In genomic region chr11:3655548-3655947, GRCh38 we compare ENCODE assay signal across 24 cellular contexts. TPM values are rescaled to one million over a fixed set of nuclear protein-coding genes. Genes with fewer than 3 reads are reported as not detected.
DNase-seq lines count a peak whose midpoint lies in the region; ATAC-seq and TF ChIP-seq lines count a peak whose summit lies in the region.
"Had no signal": no experiment of that assay in that cellular context is flagged by ENCODE, and none has a peak within 500 bp of the region (broad histone marks: within the 10 kb centered on the region; RNA-seq: fewer than 3 reads in every experiment).

No MANE protein-coding gene starts in this region.

- POLR2A ChIA-PET in WTC11 (lab: Charles Lee): no interaction called here

- no peak overlapping the region for H3K23ac ChIP-seq in mesendoderm (ENCODE audit: low read length)

- no peaks in the 10 kb centered on the region for H3K36me3 ChIP-seq in mesendoderm (ENCODE audit: control insufficient read depth, insufficient read depth, low read length)
- no peaks in the 10 kb centered on the region for H3K36me3 ChIP-seq in brain microvascular endothelial cell (replicated peaks)

- no peak overlapping the region for H4K5ac ChIP-seq in mesendoderm (ENCODE audit: low read length)

- CTCF ChIA-PET in WTC11 (lab: Charles Lee): interaction anchor here (0.7 kb wide), 1 partner anchor 175 kb away, joined by 3 read pairs; no protein-coding TSS in a partner anchor

- no peak overlapping the region for H2BK15ac ChIP-seq in mesendoderm (replicated peaks; ENCODE audit: low read depth)

- H2BK5ac ChIP-seq in mesendoderm (ENCODE audit: low read length): no peak overlapping the region

- peaks cover 8 to 21% of the 10 kb centered on the region in 2 donors for H3K27me3 Mint-ChIP-seq in natural killer cell treated with Interleukin-12 subunit alpha and Interleukin-12 subunit beta and Interleukin-15 and Interleukin-18, amount 100 ng/mL, for 72 hours
- H3K27me3 Mint-ChIP-seq in natural killer cell (ENCODE audit: low read depth in 2 of 2): peaks cover 0 to 14% of the 10 kb centered on the region in 2 donors
- H3K27me3 Mint-ChIP-seq in WTC11 (ENCODE audit: low read depth): peaks cover 5% of the 10 kb centered on the region; the same call in 1 of the 2 replicates

- no peak overlapping the region for H3K27ac Mint-ChIP-seq in natural killer cell treated with Interleukin-12 subunit alpha and Interleukin-12 subunit beta and Interleukin-15 and Interleukin-18, amount 100 ng/mL, for 72 hours
- no peak overlapping the region for H3K27ac Mint-ChIP-seq in natural killer cell
- no peak overlapping the region for H3K27ac Mint-ChIP-seq in WTC11
- H3K27ac Mint-ChIP-seq: CD8-positive, alpha-beta T cell had no signal

- in situ Hi-C loops in brain microvascular endothelial cell (cut with HindIII; ENCODE audit: low pct_ligation_motif_present, low sequenced_read_pairs): no loop called here

- H3K56ac ChIP-seq in mesendoderm (ENCODE audit: low read length): no peak overlapping the region

- WGBS in mesendoderm (ENCODE audit: extremely low coverage, insufficient coverage, low lambda C conversion rate): no CpG with 5 or more reads among the region's 3 CpGs

- H3K4me3 Mint-ChIP-seq in natural killer cell treated with Interleukin-12 subunit alpha and Interleukin-12 subunit beta and Interleukin-15 and Interleukin-18, amount 100 ng/mL, for 72 hours: no peak overlapping the region
- H3K4me3 Mint-ChIP-seq in natural killer cell (no peak overlapping the region), WTC11 (no peak overlapping the region)
- H3K4me3 Mint-ChIP-seq: CD8-positive, alpha-beta T cell had no signal

- no peaks in the 10 kb centered on the region for H3K4me1 Mint-ChIP-seq in natural killer cell treated with Interleukin-12 subunit alpha and Interleukin-12 subunit beta and Interleukin-15 and Interleukin-18, amount 100 ng/mL, for 72 hours (ENCODE audit: low read depth in 2 of 2)
- H3K4me1 Mint-ChIP-seq in natural killer cell: no peaks in the 10 kb centered on the region
- H3K4me1 Mint-ChIP-seq in WTC11: no peaks in the 10 kb centered on the region

- H3K27ac ChIP-seq in mesendoderm (ENCODE audit: low read depth, low read length) (no peak overlapping the region), brain microvascular endothelial cell (no peak overlapping the region)
- H3K27ac ChIP-seq: KMS-11 had no signal

- no peaks in the 10 kb centered on the region for H3K79me2 ChIP-seq in mesendoderm (ENCODE audit: control insufficient read depth, insufficient read depth, low read length)

- H3K4ac ChIP-seq in mesendoderm (ENCODE audit: low read depth, low read length): no peak overlapping the region

- H2BK120ac ChIP-seq in mesendoderm (ENCODE audit: low read depth, low read length): no peak overlapping the region

- H2AK5ac ChIP-seq in mesendoderm (ENCODE audit: low read length): no peak overlapping the region

- H3K4me2 ChIP-seq in mesendoderm (ENCODE audit: low read length): no peak overlapping the region
- H3K4me2 ChIP-seq: KMS-11 had no signal

- H3K9ac ChIP-seq in mesendoderm (ENCODE audit: low read length): no peak overlapping the region
- H3K9ac ChIP-seq: KMS-11 had no signal

- no peak for DNase-seq in natural killer cell treated with Interleukin-12 subunit alpha and Interleukin-12 subunit beta and Interleukin-15 and Interleukin-18, amount 100 ng/mL, for 72 hours (ENCODE audit: low spot score)
- DNase-seq in natural killer cell (no peak), WTC11 (ENCODE audit: low spot score) (no peak), mesendoderm (peak; percentile 16), GM19240 (ENCODE audit: insufficient read length, low spot score) (no peak), brain microvascular endothelial cell (no peak)
- no peak for DNase-seq in activated CD4-positive, alpha-beta T cell treated with anti-CD3 and anti-CD28 coated beads for 48 hours
- DNase-seq: 8988T; AML-193; C1 segment of cervical spinal cord; CD8-positive, alpha-beta T cell; DND-41; MV-4-11; NCI-H1694; NCI-H2081; NCI-H2171 treated with DMSO at 0.1 percent for 48 hours; NCI-H524 treated with DMSO at 0.1 percent for 48 hours; OCI-M1 had no signal

- H3K4me3 ChIP-seq in mesendoderm (ENCODE audit: low read length): no peak overlapping the region
- no peak overlapping the region for H3K4me3 ChIP-seq in brain microvascular endothelial cell (ENCODE audit: low read depth, low read length)

- H4K8ac ChIP-seq in mesendoderm (ENCODE audit: low read depth, low read length): no peak overlapping the region

- no peaks in the 10 kb centered on the region for H3K79me1 ChIP-seq in mesendoderm (ENCODE audit: low read length)

- H3K18ac ChIP-seq in mesendoderm (ENCODE audit: low read length): no peak overlapping the region

- no peak for TF ChIP-seq CTCF in natural killer cell (IDR thresholded peaks at IDR 0.05)
- no peak for TF ChIP-seq CTCF in WTC11 (IDR thresholded peaks at IDR 0.05)
- no peak for TF ChIP-seq CTCF in brain microvascular endothelial cell (IDR thresholded peaks at IDR 0.05; ENCODE audit: low read depth, low read length, missing control alignments)

- H3K9me3 Mint-ChIP-seq in natural killer cell treated with Interleukin-12 subunit alpha and Interleukin-12 subunit beta and Interleukin-15 and Interleukin-18, amount 100 ng/mL, for 72 hours: no peaks in the 10 kb centered on the region
- no peaks in the 10 kb centered on the region for H3K9me3 Mint-ChIP-seq in natural killer cell
- H3K9me3 Mint-ChIP-seq in WTC11: peaks cover 10% of the 10 kb centered on the region; the same call in 1 of the 2 replicates
- H3K9me3 Mint-ChIP-seq: CD8-positive, alpha-beta T cell had no signal

- intact Hi-C loops in natural killer cell (cut with micrococcal nuclease): no loop called here

- peak; percentile 41 to 45 for ATAC-seq in natural killer cell treated with Interleukin-12 subunit alpha and Interleukin-12 subunit beta and Interleukin-15 and Interleukin-18, amount 100 ng/mL, for 72 hours
- no peak for ATAC-seq in natural killer cell
- ATAC-seq in WTC11: peak; percentile 69
- ATAC-seq: CD8-positive, alpha-beta T cell; HepG2; Right ventricle myocardium inferior had no signal

- H3K4me1 ChIP-seq in mesendoderm (ENCODE audit: control insufficient read depth, low read depth, low read length): no peaks in the 10 kb centered on the region

- no peaks in the 10 kb centered on the region for H3K36me3 Mint-ChIP-seq in natural killer cell treated with Interleukin-12 subunit alpha and Interleukin-12 subunit beta and Interleukin-15 and Interleukin-18, amount 100 ng/mL, for 72 hours
- no peaks in the 10 kb centered on the region for H3K36me3 Mint-ChIP-seq in natural killer cell
- H3K36me3 Mint-ChIP-seq in WTC11: no peaks in the 10 kb centered on the region
- H3K36me3 Mint-ChIP-seq: CD8-positive, alpha-beta T cell had no signal

- H3K27me3 ChIP-seq in mesendoderm (ENCODE audit: insufficient read depth, low read length, poor library complexity): no peaks in the 10 kb centered on the region
- H3K27me3 ChIP-seq in brain microvascular endothelial cell (replicated peaks): no peaks in the 10 kb centered on the region

TF ChIP-seq in WTC11, 78 proteins besides CTCF, POLR2A, EP300 and RAD21 (continues in another document):
- no peak for TF ChIP-seq AR (CRISPR knock-in tag; IDR thresholded peaks at IDR 0.05)
- no peak for TF ChIP-seq PRRX2 (CRISPR knock-in tag; IDR thresholded peaks at IDR 0.05)
- no peak for TF ChIP-seq ATF3 (CRISPR knock-in tag; conservative IDR thresholded peaks at IDR 0.05)
- TF ChIP-seq EMX1 (CRISPR knock-in tag; IDR thresholded peaks at IDR 0.05): no peak

RNA-seq across cellular contexts. Expression of gene ART1, which starts 10.6 kb away (rescaled TPM):
- not detected for total RNA-seq in natural killer cell treated with Interleukin-12 subunit alpha and Interleukin-12 subunit beta and Interleukin-15 and Interleukin-18, amount 100 ng/mL, for 72 hours
- not detected for total RNA-seq in natural killer cell
- total RNA-seq in WTC11 (2021): not detected in 3 replicates
- polyA plus RNA-seq in mesendoderm (2013, experiment 1 of 2): not detected
- polyA plus RNA-seq in mesendoderm (2013, experiment 2 of 2): not detected
- total RNA-seq: CD8-positive, alpha-beta T cell; G401; H4; HepG2 had no signal
- polyA plus RNA-seq: AG04450, HepG2 had no signal

RNA-seq across cellular contexts. Expression of gene ART5, which starts 13.8 kb away (rescaled TPM):
- not detected for total RNA-seq in natural killer cell treated with Interleukin-12 subunit alpha and Interleukin-12 subunit beta and Interleukin-15 and Interleukin-18, amount 100 ng/mL, for 72 hours
- total RNA-seq in natural killer cell (not detected), WTC11 (2021) (4.5 to 8.7 TPM (median 8.1 TPM) in 3 replicates)
- 4.0 TPM for polyA plus RNA-seq in mesendoderm (2013, experiment 1 of 2)
- polyA plus RNA-seq in mesendoderm (2013, experiment 2 of 2): 4.0 TPM
- total RNA-seq: CD8-positive, alpha-beta T cell had no signal

RNA-seq across cellular contexts. Expression of gene CHRNA10, which starts 15.6 kb away (rescaled TPM):
- 1 to 10 TPM; 3.4 to 6.6 TPM for total RNA-seq in natural killer cell treated with Interleukin-12 subunit alpha and Interleukin-12 subunit beta and Interleukin-15 and Interleukin-18, amount 100 ng/mL, for 72 hours
- total RNA-seq in natural killer cell (under 1 TPM; 0.36 to 0.60 (median 0.45) TPM), WTC11 (2021) (0.46 to 1.7 TPM (median 0.73 TPM) in 3 replicates)
- polyA plus RNA-seq in mesendoderm (2013, experiment 1 of 2): 0.52 TPM
- 0.59 TPM for polyA plus RNA-seq in mesendoderm (2013, experiment 2 of 2)

Comparison
In these comparisons a context has a peak if more than half of its experiments do, and no peak if none do; other contexts are left out.
1. ATAC-seq: peak in natural killer cell treated with Interleukin-12 subunit alpha and Interleukin-12 subunit beta and Interleukin-15 and Interleukin-18, amount 100 ng/mL, for 72 hours (2 of 2) and WTC11 (single experiment); none in natural killer cell (0 of 3).